14 cellular contexts compared by ENCODE assay signal in genomic region chr12:22692964-22693555, GRCh38.
"Had no signal": no experiment of that assay in that cellular context is flagged by ENCODE, and none has a peak within 500 bp of the region (broad histone marks: within the 10 kb centered on the region; RNA-seq: fewer than 3 reads in every experiment).

No MANE protein-coding gene starts in this region.

- FAIRE-seq: frontal cortex, pancreas had no signal

- H3K9me3 ChIP-seq: pancreas had no signal

- ATAC-seq: activated T-cell treated with anti-CD3 and anti-CD28 coated beads, Interleukin-2, amount 50 U/mL, for 72 hours; effector memory CD8-positive, alpha-beta T cell; naive thymus-derived CD8-positive, alpha-beta T cell had no signal

- H3K4me3 ChIP-seq: pancreas had no signal

- H3K4me1 ChIP-seq: pancreas had no signal

- H3K27me3 ChIP-seq: pancreas had no signal

- H3K36me3 ChIP-seq: pancreas had no signal

- DNase-seq: activated B cell treated with CpG ODN at 0.5 μM for 24 hours; activated CD4-positive, alpha-beta T cell treated with anti-CD3 and anti-CD28 coated beads, Interleukin-2, amount 10 ng/mL, durations not matched to agents 7 days and 5 days; activated CD8-positive, alpha-beta memory T cell treated with anti-CD3 and anti-CD28 coated beads, Interleukin-2, amount 50 U/mL, for 48 hours; activated gamma-delta T cell; activated T-cell treated with anti-CD3 and anti-CD28 coated beads, Interleukin-2, amount 50 U/mL, for 72 hours; amniotic stem cell; effector memory CD8-positive, alpha-beta T cell; left cardiac atrium; stimulated activated CD4-positive, alpha-beta T cell treated with anti-CD3 and anti-CD28 coated beads, Interleukin-2, amount 100 ng/mL, for 48 hours; stimulated activated naive CD4-positive, alpha-beta T cell; trophoblast cell had no signal

- H3K27ac ChIP-seq: pancreas had no signal
